ENCODE assay signal across 33 cellular contexts in the genomic region with DNA sequence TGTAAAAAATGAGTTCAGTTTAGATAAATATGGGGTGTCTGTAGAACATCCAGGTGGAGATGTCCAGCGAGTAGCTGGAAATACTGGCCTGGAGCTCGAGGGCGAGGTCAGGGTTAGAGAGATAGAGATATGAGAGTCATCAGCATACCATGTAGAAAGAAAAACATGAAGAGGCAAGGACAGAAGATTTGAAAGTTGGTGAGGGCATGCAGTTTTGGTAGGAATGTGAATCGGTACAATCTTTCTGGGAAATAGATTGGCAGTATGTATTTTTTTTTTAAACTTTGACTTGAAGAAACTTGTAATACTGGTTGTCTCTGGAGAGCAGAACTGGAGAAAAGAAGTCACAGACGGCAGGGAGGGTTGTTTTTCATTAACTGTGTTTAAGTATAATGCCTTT. TPM values are rescaled to one million over a fixed set of nuclear protein-coding genes. Genes with fewer than 3 reads are reported as not detected.
"Had no signal": no experiment of that assay in that cellular context is flagged by ENCODE, and none has a peak within 500 bp of the region (broad histone marks: within the 10 kb centered on the region; RNA-seq: fewer than 3 reads in every experiment).

No MANE protein-coding gene starts in this region.

- H3K4me1 ChIP-seq: prostate gland, testis, uterus had no signal

- H3K36me3 Mint-ChIP-seq: memory B cell; stimulated activated memory B cell treated with anti-CD40 and anti-IgM and Interleukin-4, amounts not matched to agents 10 μg/mL and 1 μg/mL and 100 μg/mL, for 72 hours had no signal

- H3K27ac ChIP-seq: coronary artery, prostate gland, sigmoid colon, testis, tibial artery, upper lobe of right lung, uterus had no signal

- H3K27me3 Mint-ChIP-seq: stimulated activated memory B cell treated with anti-CD40 and anti-IgM and Interleukin-4, amounts not matched to agents 10 μg/mL and 1 μg/mL and 100 μg/mL, for 72 hours had no signal

- H3K27me3 ChIP-seq: sigmoid colon, testis, tibial artery, upper lobe of right lung, uterus had no signal

- H3K4me3 ChIP-seq: coronary artery, esophagus squamous epithelium, lung, mucosa of descending colon, prostate gland, sigmoid colon, testis, tibial artery, upper lobe of right lung, uterus had no signal

- H3K27ac Mint-ChIP-seq: memory B cell; nephron; stimulated activated memory B cell treated with anti-CD40 and anti-IgM and Interleukin-4, amounts not matched to agents 10 μg/mL and 1 μg/mL and 100 μg/mL, for 72 hours had no signal

- FAIRE-seq: endothelial cell of umbilical vein had no signal

- H3K9me3 ChIP-seq: esophagus squamous epithelium, mucosa of descending colon, prostate gland, sigmoid colon, testis, tibial artery, upper lobe of right lung, uterus had no signal

- H3K36me3 ChIP-seq: esophagus squamous epithelium, prostate gland, sigmoid colon, tibial artery, upper lobe of right lung, uterus had no signal

- H3K4me3 Mint-ChIP-seq: memory B cell; nephron; stimulated activated memory B cell treated with anti-CD40 and anti-IgM and Interleukin-4, amounts not matched to agents 10 μg/mL and 1 μg/mL and 100 μg/mL, for 72 hours had no signal

- DNase-seq: dermis blood vessel endothelial cell; effector memory CD4-positive, alpha-beta T cell; esophagus squamous epithelium; head of caudate nucleus; kidney; mucosa of descending colon; naive thymus-derived CD4-positive, alpha-beta T cell; nucleus accumbens; right cardiac atrium; sigmoid colon; stimulated activated CD4-positive, alpha-beta T cell treated with anti-CD3 and anti-CD28 coated beads, Interleukin-2, amount 100 ng/mL, for 24 hours; stimulated activated CD4-positive, alpha-beta T cell treated with anti-CD3 and anti-CD28 coated beads, Interleukin-4, amount 100 ng/mL, for 4 hours; stimulated activated naive CD8-positive, alpha-beta T cell treated with anti-CD3 and anti-CD28 coated beads, Interleukin-15, Interleukin-2, amounts not matched to agents 100 U/mL and 50 U/mL, for 24 hours; substantia nigra; testis; tibial artery; upper lobe of right lung; uterus had no signal

- H3K9me3 Mint-ChIP-seq: memory B cell; stimulated activated memory B cell treated with anti-CD40 and anti-IgM and Interleukin-4, amounts not matched to agents 10 μg/mL and 1 μg/mL and 100 μg/mL, for 72 hours had no signal

- ATAC-seq: left lobe of liver; mucosa of descending colon; naive thymus-derived CD4-positive, alpha-beta T cell; right cardiac atrium; stimulated activated memory B cell treated with anti-CD40 and anti-IgM and Interleukin-4, amounts not matched to agents 10 μg/mL and 1 μg/mL and 100 μg/mL, for 72 hours; stimulated activated naive CD8-positive, alpha-beta T cell treated with anti-CD3 and anti-CD28 coated beads, Interleukin-15, Interleukin-2, amounts not matched to agents 100 U/mL and 50 U/mL, for 24 hours; upper lobe of right lung had no signal

RNA-seq across cellular contexts. Expression of a gene that starts 36.0 kb away (rescaled TPM):
- total RNA-seq: dermis blood vessel endothelial cell, endothelial cell of umbilical vein, epithelial cell of proximal tubule, esophagus squamous epithelium, fibroblast of villous mesenchyme, frontal cortex, glomerular endothelial cell, left lobe of liver, liver, lung, osteocyte, prostate gland, sigmoid colon, skeletal muscle tissue, upper lobe of right lung had no signal
- polyA plus RNA-seq: endothelial cell of umbilical vein, liver, right cardiac atrium had no signal

RNA-seq across cellular contexts. Expression of a gene that starts 40.8 kb away (rescaled TPM):
- total RNA-seq: endothelial cell of umbilical vein, epithelial cell of proximal tubule, fibroblast of villous mesenchyme, frontal cortex, osteocyte had no signal
